Comparison of ENCODE assay signal across 25 cellular contexts in genomic region chr7:144459635-144460034, GRCh38. TPM values are rescaled to one million over a fixed set of nuclear protein-coding genes. Genes with fewer than 3 reads are reported as not detected.
"Had no signal": no experiment of that assay in that cellular context is flagged by ENCODE, and none has a peak within 500 bp of the region (broad histone marks: within the 10 kb centered on the region; RNA-seq: fewer than 3 reads in every experiment).

No MANE protein-coding gene starts in this region.

- H3K4me1 ChIP-seq: sigmoid colon, suprapubic skin, thyroid gland had no signal

- H3K36me3 Mint-ChIP-seq: type B pancreatic cell had no signal

- H3K27ac Mint-ChIP-seq: dendritic cell treated with granulocyte-macrophage colony-stimulating factor and Interleukin-4, amounts not matched to agents 40 ng/mL and 50 ng/mL, for 4 days; endodermal cell; naive thymus-derived CD8-positive, alpha-beta T cell; type B pancreatic cell had no signal

- H3K27me3 Mint-ChIP-seq: dendritic cell treated with granulocyte-macrophage colony-stimulating factor and Interleukin-4, amounts not matched to agents 40 ng/mL and 50 ng/mL, for 4 days; naive thymus-derived CD8-positive, alpha-beta T cell; type B pancreatic cell had no signal

- FAIRE-seq: colon, urothelium cell line had no signal

- H3K4me3 Mint-ChIP-seq: dendritic cell treated with granulocyte-macrophage colony-stimulating factor and Interleukin-4, amounts not matched to agents 40 ng/mL and 50 ng/mL, for 4 days; endodermal cell; type B pancreatic cell had no signal

- DNase-seq: effector CD4-positive, alpha-beta T cell; endodermal cell; foreskin melanocyte; head of caudate nucleus; mammary epithelial cell; naive thymus-derived CD8-positive, alpha-beta T cell; posterior cingulate gyrus; sigmoid colon; stimulated activated CD4-positive, alpha-beta T cell treated with anti-CD3 and anti-CD28 coated beads, Interleukin-2, amount 100 ng/mL, for 24 hours; stimulated activated CD4-positive, alpha-beta T cell treated with anti-CD3 and anti-CD28 coated beads, Interleukin-4, amount 100 ng/mL, for 4 hours; stimulated activated naive CD4-positive, alpha-beta T cell; thyroid gland had no signal

- H3K36me3 ChIP-seq: sigmoid colon, suprapubic skin, thyroid gland had no signal

- H3K9me3 ChIP-seq: sigmoid colon, suprapubic skin, thyroid gland had no signal

- H3K4me3 ChIP-seq: hepatocyte, sigmoid colon, skin epidermis, suprapubic skin, thyroid gland had no signal

- H3K9me3 Mint-ChIP-seq: type B pancreatic cell had no signal

- ATAC-seq: naive thymus-derived CD8-positive, alpha-beta T cell had no signal

- H3K4me1 Mint-ChIP-seq: endodermal cell; naive thymus-derived CD8-positive, alpha-beta T cell had no signal

RNA-seq across cellular contexts. Expression of gene NOBOX, which starts 56.1 kb away (rescaled TPM):
- total RNA-seq: endodermal cell; kidney epithelial cell; lower leg skin; mammary epithelial cell; mesenteric fat pad; mononuclear cell; naive thymus-derived CD8-positive, alpha-beta T cell; osteocyte; pulmonary artery endothelial cell; sigmoid colon; suprapubic skin; thyroid gland had no signal
